Comparison of ENCODE assay signal across 1 cellular context in the genomic region with DNA sequence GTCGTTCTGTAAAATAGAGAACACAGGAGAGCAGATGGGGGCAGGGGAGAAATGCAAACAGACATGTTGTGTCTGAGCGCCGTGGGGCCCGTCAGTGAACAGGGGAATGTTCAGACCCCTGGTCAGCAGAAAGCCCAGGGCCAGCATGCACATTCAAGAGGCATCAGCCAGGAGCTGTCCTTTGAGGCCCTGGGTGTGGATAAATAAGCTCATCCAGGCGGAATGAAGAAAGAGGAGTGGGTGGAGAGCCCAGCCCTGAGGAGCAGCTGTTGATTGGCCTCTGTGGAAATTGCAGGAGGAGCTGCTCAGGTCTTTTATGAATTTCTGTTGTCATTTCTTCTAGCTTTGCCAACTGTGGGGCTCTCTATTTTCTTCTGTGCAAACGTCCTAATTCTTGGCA.
TF ChIP-seq lines count a peak whose summit lies in the region.

No MANE protein-coding gene starts in this region.

TF ChIP-seq in GM23338, 12 proteins besides CTCF, POLR2A, EP300 and RAD21:
- no peak for TF ChIP-seq ETS1 (IDR thresholded peaks at IDR 0.05)
- TF ChIP-seq, protein P1, sequence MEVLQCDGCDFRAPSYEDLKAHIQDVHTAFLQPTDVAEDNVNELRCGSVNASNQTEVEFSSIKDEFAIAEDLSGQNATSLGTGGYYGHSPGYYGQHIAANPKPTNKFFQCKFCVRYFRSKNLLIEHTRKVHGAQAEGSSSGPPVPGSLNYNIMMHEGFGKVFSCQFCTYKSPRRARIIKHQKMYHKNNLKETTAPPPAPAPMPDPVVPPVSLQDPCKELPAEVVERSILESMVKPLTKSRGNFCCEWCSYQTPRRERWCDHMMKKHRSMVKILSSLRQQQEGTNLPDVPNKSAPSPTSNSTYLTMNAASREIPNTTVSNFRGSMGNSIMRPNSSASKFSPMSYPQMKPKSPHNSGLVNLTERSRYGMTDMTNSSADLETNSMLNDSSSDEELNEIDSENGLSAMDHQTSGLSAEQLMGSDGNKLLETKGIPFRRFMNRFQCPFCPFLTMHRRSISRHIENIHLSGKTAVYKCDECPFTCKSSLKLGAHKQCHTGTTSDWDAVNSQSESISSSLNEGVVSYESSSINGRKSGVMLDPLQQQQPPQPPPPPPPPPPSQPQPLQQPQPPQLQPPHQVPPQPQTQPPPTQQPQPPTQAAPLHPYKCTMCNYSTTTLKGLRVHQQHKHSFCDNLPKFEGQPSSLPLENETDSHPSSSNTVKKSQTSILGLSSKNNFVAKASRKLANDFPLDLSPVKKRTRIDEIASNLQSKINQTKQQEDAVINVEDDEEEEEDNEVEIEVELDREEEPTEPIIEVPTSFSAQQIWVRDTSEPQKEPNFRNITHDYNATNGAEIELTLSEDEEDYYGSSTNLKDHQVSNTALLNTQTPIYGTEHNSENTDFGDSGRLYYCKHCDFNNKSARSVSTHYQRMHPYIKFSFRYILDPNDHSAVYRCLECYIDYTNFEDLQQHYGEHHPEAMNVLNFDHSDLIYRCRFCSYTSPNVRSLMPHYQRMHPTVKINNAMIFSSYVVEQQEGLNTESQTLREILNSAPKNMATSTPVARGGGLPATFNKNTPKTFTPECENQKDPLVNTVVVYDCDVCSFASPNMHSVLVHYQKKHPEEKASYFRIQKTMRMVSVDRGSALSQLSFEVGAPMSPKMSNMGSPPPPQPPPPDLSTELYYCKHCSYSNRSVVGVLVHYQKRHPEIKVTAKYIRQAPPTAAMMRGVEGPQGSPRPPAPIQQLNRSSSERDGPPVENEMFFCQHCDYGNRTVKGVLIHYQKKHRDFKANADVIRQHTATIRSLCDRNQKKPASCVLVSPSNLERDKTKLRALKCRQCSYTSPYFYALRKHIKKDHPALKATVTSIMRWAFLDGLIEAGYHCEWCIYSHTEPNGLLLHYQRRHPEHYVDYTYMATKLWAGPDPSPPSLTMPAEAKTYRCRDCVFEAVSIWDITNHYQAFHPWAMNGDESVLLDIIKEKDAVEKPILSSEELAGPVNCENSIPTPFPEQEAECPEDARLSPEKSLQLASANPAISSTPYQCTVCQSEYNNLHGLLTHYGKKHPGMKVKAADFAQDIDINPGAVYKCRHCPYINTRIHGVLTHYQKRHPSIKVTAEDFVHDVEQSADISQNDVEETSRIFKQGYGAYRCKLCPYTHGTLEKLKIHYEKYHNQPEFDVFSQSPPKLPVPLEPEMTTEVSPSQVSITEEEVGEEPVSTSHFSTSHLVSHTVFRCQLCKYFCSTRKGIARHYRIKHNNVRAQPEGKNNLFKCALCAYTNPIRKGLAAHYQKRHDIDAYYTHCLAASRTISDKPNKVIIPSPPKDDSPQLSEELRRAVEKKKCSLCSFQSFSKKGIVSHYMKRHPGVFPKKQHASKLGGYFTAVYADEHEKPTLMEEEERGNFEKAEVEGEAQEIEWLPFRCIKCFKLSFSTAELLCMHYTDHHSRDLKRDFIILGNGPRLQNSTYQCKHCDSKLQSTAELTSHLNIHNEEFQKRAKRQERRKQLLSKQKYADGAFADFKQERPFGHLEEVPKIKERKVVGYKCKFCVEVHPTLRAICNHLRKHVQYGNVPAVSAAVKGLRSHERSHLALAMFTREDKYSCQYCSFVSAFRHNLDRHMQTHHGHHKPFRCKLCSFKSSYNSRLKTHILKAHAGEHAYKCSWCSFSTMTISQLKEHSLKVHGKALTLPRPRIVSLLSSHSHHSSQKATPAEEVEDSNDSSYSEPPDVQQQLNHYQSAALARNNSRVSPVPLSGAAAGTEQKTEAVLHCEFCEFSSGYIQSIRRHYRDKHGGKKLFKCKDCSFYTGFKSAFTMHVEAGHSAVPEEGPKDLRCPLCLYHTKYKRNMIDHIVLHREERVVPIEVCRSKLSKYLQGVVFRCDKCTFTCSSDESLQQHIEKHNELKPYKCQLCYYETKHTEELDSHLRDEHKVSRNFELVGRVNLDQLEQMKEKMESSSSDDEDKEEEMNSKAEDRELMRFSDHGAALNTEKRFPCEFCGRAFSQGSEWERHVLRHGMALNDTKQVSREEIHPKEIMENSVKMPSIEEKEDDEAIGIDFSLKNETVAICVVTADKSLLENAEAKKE (CRISPR knock-in tag; IDR thresholded peaks at IDR 0.05) = no peak
- TF ChIP-seq ZNF114 (CRISPR knock-in tag; IDR thresholded peaks at IDR 0.05) = no peak
- TF ChIP-seq EZH2 (IDR thresholded peaks at IDR 0.05; ENCODE audit: low read depth, unreplicated experiment) = no peak
- no peak for TF ChIP-seq EZH2phosphoT487 (IDR thresholded peaks at IDR 0.05; ENCODE audit: unreplicated experiment)
- TF ChIP-seq ZNF331 (CRISPR knock-in tag; IDR thresholded peaks at IDR 0.05; ENCODE audit: low read depth) = no peak
- TF ChIP-seq NANOG (IDR thresholded peaks at IDR 0.05; ENCODE audit: borderline replicate concordance) = no peak
- TF ChIP-seq CREB1 (CRISPR knock-in tag; IDR thresholded peaks at IDR 0.05; ENCODE audit: low read depth) = no peak
- no peak for TF ChIP-seq STAT1 (IDR thresholded peaks at IDR 0.05; ENCODE audit: unreplicated experiment)
- TF ChIP-seq JUNB (IDR thresholded peaks at IDR 0.05; ENCODE audit: unreplicated experiment) = no peak
- TF ChIP-seq REST (IDR thresholded peaks at IDR 0.05; ENCODE audit: unreplicated experiment) = no peak
- TF ChIP-seq POLR2AphosphoS5 (IDR thresholded peaks at IDR 0.05; ENCODE audit: low read depth) = no peak
TF ChIP-seq in GM23338: peak in this region for 0.
